ENCODE assay signal across 12 cellular contexts in genomic region chr4:26179316-26179760, GRCh38.
DNase-seq lines count a peak whose midpoint lies in the region; ATAC-seq and TF ChIP-seq lines count a peak whose summit lies in the region.
"Had no signal": no experiment of that assay in that cellular context is flagged by ENCODE, and none has a peak within 500 bp of the region (broad histone marks: within the 10 kb centered on the region; RNA-seq: fewer than 3 reads in every experiment).

No MANE protein-coding gene starts in this region.

- peak; percentile 72 to 80 for ATAC-seq in activated T-cell treated with anti-CD3 and anti-CD28 coated beads, Interleukin-2, amount 50 U/mL, for 72 hours (replicated peaks in 1 of 2)
- ATAC-seq in GM21526 (IDR thresholded peaks at IDR 0.05; ENCODE audit: low FRiP score, unreplicated experiment) (peak; percentile 72), HG03139 (IDR thresholded peaks at IDR 0.05; ENCODE audit: unreplicated experiment) (peak; percentile 58)
- ATAC-seq in stimulated activated effector memory CD8-positive, alpha-beta T cell treated with anti-CD3 and anti-CD28 coated beads, Interleukin-12 subunit alpha, Interleukin-12 subunit beta, amount 100 ng/mL, for 72 hours = peak; percentile 87
- ATAC-seq in effector memory CD8-positive, alpha-beta T cell (replicated peaks) = no peak
- ATAC-seq: K562, left colon had no signal

- peaks cover 0 to 2% of the 10 kb centered on the region in 2 donors for H3K9me3 Mint-ChIP-seq in activated T-cell treated with anti-CD3 and anti-CD28 coated beads, Interleukin-2, amount 50 U/mL, for 72 hours
- H3K9me3 Mint-ChIP-seq in stimulated activated effector memory CD8-positive, alpha-beta T cell treated with anti-CD3 and anti-CD28 coated beads, Interleukin-12 subunit alpha, Interleukin-12 subunit beta, amount 100 ng/mL, for 72 hours = no peaks in the 10 kb centered on the region
- no peaks in the 10 kb centered on the region for H3K9me3 Mint-ChIP-seq in effector memory CD8-positive, alpha-beta T cell

- WGBS in prostate gland = 84% methylated on average over 6 of the region's 6 CpGs

- H3K4me3 Mint-ChIP-seq in activated T-cell treated with anti-CD3 and anti-CD28 coated beads, Interleukin-2, amount 50 U/mL, for 72 hours = peak overlapping the region; percentile 44 to 59
- no peak overlapping the region for H3K4me3 Mint-ChIP-seq in stimulated activated effector memory CD8-positive, alpha-beta T cell treated with anti-CD3 and anti-CD28 coated beads, Interleukin-12 subunit alpha, Interleukin-12 subunit beta, amount 100 ng/mL, for 72 hours
- H3K4me3 Mint-ChIP-seq in effector memory CD8-positive, alpha-beta T cell = no peak overlapping the region

- H3K9me3 ChIP-seq in prostate gland = no peaks in the 10 kb centered on the region

- intact Hi-C loops in prostate gland (cut with DNase I) = loop anchor here (10.0 kb wide), 1 partner anchor 225 kb away; no protein-coding TSS in a partner anchor

- H3K36me3 ChIP-seq in prostate gland = no peaks in the 10 kb centered on the region

- no peak for TF ChIP-seq CTCF in prostate gland (IDR thresholded peaks at IDR 0.05)

- DNase-seq in activated T-cell treated with anti-CD3 and anti-CD28 coated beads, Interleukin-2, amount 50 U/mL, for 72 hours = peak; percentile 33 to 46
- no peak for DNase-seq in activated T-cell treated with anti-CD3 and anti-CD28 coated beads, Interleukin-2, amount 50 U/mL, for 1 hour
- DNase-seq in stimulated activated effector memory CD8-positive, alpha-beta T cell treated with anti-CD3 and anti-CD28 coated beads, Interleukin-12 subunit alpha, Interleukin-12 subunit beta, amount 100 ng/mL, for 72 hours (ENCODE audit: low spot score in 2 of 2) = peak in 1 of 2 donors; percentile 60
- DNase-seq in prostate gland (ENCODE audit: low spot score) (no peak), CD1c-positive myeloid dendritic cell (ENCODE audit: extremely low spot score) (no peak)
- no peak for DNase-seq in effector memory CD8-positive, alpha-beta T cell
- DNase-seq: amniotic stem cell, NCI-H446 treated with DMSO at 0.1 percent for 48 hours had no signal

- H3K27me3 ChIP-seq in prostate gland (replicated peaks; ENCODE audit: insufficient read depth) = no peaks in the 10 kb centered on the region

- peak overlapping the region; percentile 61 for H3K27ac Mint-ChIP-seq in activated T-cell treated with anti-CD3 and anti-CD28 coated beads, Interleukin-2, amount 50 U/mL, for 72 hours
- peak overlapping the region; percentile 80 for H3K27ac Mint-ChIP-seq in stimulated activated effector memory CD8-positive, alpha-beta T cell treated with anti-CD3 and anti-CD28 coated beads, Interleukin-12 subunit alpha, Interleukin-12 subunit beta, amount 100 ng/mL, for 72 hours
- peak overlapping the region in 1 of 2 donors; percentile 44 for H3K27ac Mint-ChIP-seq in effector memory CD8-positive, alpha-beta T cell

- H3K27me3 Mint-ChIP-seq in activated T-cell treated with anti-CD3 and anti-CD28 coated beads, Interleukin-2, amount 50 U/mL, for 72 hours (ENCODE audit: low read depth) = peaks cover 12% of the 10 kb centered on the region
- H3K27me3 Mint-ChIP-seq in effector memory CD8-positive, alpha-beta T cell = no peaks in the 10 kb centered on the region

- H3K27ac ChIP-seq in prostate gland = no peak overlapping the region

- H3K4me1 ChIP-seq in prostate gland (replicated peaks) = peaks cover 7% of the 10 kb centered on the region

- H3K4me3 ChIP-seq in prostate gland = no peak overlapping the region
- H3K4me3 ChIP-seq: K562 had no signal

- H3K4me1 Mint-ChIP-seq in activated T-cell treated with anti-CD3 and anti-CD28 coated beads, Interleukin-2, amount 50 U/mL, for 72 hours (ENCODE audit: low read depth) = peaks cover 40% of the 10 kb centered on the region
- H3K4me1 Mint-ChIP-seq in stimulated activated effector memory CD8-positive, alpha-beta T cell treated with anti-CD3 and anti-CD28 coated beads, Interleukin-12 subunit alpha, Interleukin-12 subunit beta, amount 100 ng/mL, for 72 hours = peaks cover 53% of the 10 kb centered on the region
- peaks cover 8 to 14% of the 10 kb centered on the region in 2 donors for H3K4me1 Mint-ChIP-seq in effector memory CD8-positive, alpha-beta T cell (ENCODE audit: low read depth in 2 of 2)

- H3K36me3 Mint-ChIP-seq in activated T-cell treated with anti-CD3 and anti-CD28 coated beads, Interleukin-2, amount 50 U/mL, for 72 hours (ENCODE audit: insufficient read depth in 2 of 2) = peaks cover 0 to 3% of the 10 kb centered on the region in 2 donors
- no peaks in the 10 kb centered on the region for H3K36me3 Mint-ChIP-seq in stimulated activated effector memory CD8-positive, alpha-beta T cell treated with anti-CD3 and anti-CD28 coated beads, Interleukin-12 subunit alpha, Interleukin-12 subunit beta, amount 100 ng/mL, for 72 hours
- no peaks in the 10 kb centered on the region for H3K36me3 Mint-ChIP-seq in effector memory CD8-positive, alpha-beta T cell (ENCODE audit: insufficient read depth)

- TF ChIP-seq POLR2A in prostate gland (IDR thresholded peaks at IDR 0.05) = no peak

Comparison
In these comparisons a context has a peak if more than half of its experiments do, and no peak if none do; other contexts are left out.
1. DNase-seq: peak in activated T-cell treated with anti-CD3 and anti-CD28 coated beads, Interleukin-2, amount 50 U/mL, for 72 hours (2 of 2); none in activated T-cell treated with anti-CD3 and anti-CD28 coated beads, Interleukin-2, amount 50 U/mL, for 1 hour (single experiment), prostate gland (single experiment), CD1c-positive myeloid dendritic cell (single experiment) and effector memory CD8-positive, alpha-beta T cell (0 of 3).
2. H3K4me3 Mint-ChIP-seq: peak in activated T-cell treated with anti-CD3 and anti-CD28 coated beads, Interleukin-2, amount 50 U/mL, for 72 hours (2 of 2); none in stimulated activated effector memory CD8-positive, alpha-beta T cell treated with anti-CD3 and anti-CD28 coated beads, Interleukin-12 subunit alpha, Interleukin-12 subunit beta, amount 100 ng/mL, for 72 hours (single experiment) and effector memory CD8-positive, alpha-beta T cell (0 of 2).